Comparison of ENCODE assay signal across 8 cellular contexts in the genomic region with DNA sequence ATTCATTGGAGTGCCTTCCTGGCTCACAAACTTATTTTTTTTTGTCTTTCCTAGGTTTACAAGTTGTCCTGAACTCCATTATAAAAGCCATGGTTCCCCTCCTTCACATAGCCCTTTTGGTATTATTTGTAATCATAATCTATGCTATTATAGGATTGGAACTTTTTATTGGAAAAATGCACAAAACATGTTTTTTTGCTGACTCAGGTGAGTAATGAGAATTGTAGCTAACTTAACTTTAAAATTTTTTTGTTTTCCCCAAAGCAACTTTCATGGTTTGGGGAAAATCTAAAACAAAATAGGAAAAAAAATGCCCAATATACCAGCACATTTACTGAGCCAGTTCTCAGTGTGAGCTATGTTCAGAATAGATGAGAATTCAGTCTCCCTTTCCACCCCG.
"Had no signal": no experiment of that assay in that cellular context is flagged by ENCODE, and none has a peak within 500 bp of the region (broad histone marks: within the 10 kb centered on the region; RNA-seq: fewer than 3 reads in every experiment).

No MANE protein-coding gene starts in this region.

- H3K36me3 ChIP-seq: HAP-1 had no signal

- H3K4me2 ChIP-seq: GM23338, KMS-11 had no signal

- DNase-seq: H7, HFFc6, KBM-7 had no signal

- H3K27ac ChIP-seq: KMS-11 had no signal

- H3K27ac Mint-ChIP-seq: GM23338, HFFc6 had no signal

- H3K4me3 ChIP-seq: GM23338, HAP-1 had no signal

- ATAC-seq: GM23338, HCT116 had no signal

- H3K9ac ChIP-seq: KMS-11 had no signal

- H3K4me3 Mint-ChIP-seq: GM23338, HFFc6 had no signal

- FAIRE-seq: HTR-8/SVneo had no signal

- H3K4me1 Mint-ChIP-seq: GM23338 had no signal

- H2AFZ ChIP-seq: GM23338 had no signal

- H3K4me1 ChIP-seq: HAP-1 had no signal
